Comparison of ENCODE assay signal across 16 cellular contexts in the genomic region with DNA sequence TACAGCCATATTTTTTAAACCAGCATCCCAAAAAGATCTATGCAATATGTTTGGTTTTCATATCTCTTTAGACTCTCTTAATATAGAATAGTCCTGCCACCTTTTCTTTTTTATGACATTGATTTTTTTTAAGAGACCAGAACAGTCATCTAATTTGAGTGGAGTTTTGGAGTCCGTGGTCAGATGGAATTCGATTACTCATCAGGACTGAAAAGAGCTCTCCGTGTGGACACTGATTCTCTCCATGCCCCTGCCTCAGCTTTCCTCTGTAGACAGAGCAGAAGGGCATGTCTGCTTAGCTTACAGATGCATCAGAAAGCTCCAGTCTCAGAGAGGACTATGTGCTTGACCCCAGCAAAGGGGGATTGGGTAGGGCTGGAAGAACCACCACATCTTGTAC. TPM values are rescaled to one million over a fixed set of nuclear protein-coding genes. Genes with fewer than 3 reads are reported as not detected.
DNase-seq lines count a peak whose midpoint lies in the region; ATAC-seq and TF ChIP-seq lines count a peak whose summit lies in the region.
"Had no signal": no experiment of that assay in that cellular context is flagged by ENCODE, and none has a peak within 500 bp of the region (broad histone marks: within the 10 kb centered on the region; RNA-seq: fewer than 3 reads in every experiment).

No MANE protein-coding gene starts in this region.

- RAD21 ChIA-PET in HCT116 (lab: Charles Lee; ENCODE audit: low non-redundant PET in 1 of 2, low total read pairs in 2 of 2, uncharacterized antibody in 2 of 2, unreplicated experiment in 2 of 2): no interaction called here

- H3K4me1 ChIP-seq in HCT116 (ENCODE audit: control insufficient read depth in 1 of 2, insufficient read depth in 2 of 2, low read length in 2 of 2) (peaks cover 0 to 9% of the 10 kb centered on the region in 2 experiments; a peak in 3 of 4 replicates), adipocyte (ENCODE audit: control insufficient read depth, insufficient read depth, low read length) (peaks cover 15% of the 10 kb centered on the region), left lung (no peaks in the 10 kb centered on the region)
- H3K4me1 ChIP-seq: spleen had no signal

- H3K9me3 ChIP-seq in AG04450 (ENCODE audit: control insufficient read depth, insufficient read depth, low read length) (peaks cover 14% of the 10 kb centered on the region), HCT116 (ENCODE audit: control insufficient read depth in 1 of 2, insufficient read depth in 1 of 2, low read depth in 1 of 2, low read length in 2 of 2) (peaks cover 4 to 7% of the 10 kb centered on the region in 2 experiments; a peak in 2 of 4 replicates), adipocyte (ENCODE audit: control insufficient read depth, low read length) (peaks cover 26% of the 10 kb centered on the region), left lung (peaks cover 0 to 31% of the 10 kb centered on the region in 2 donors)

- H3K27ac ChIP-seq in AG04450 (ENCODE audit: low read depth, low read length) (no peak overlapping the region), HCT116 (ENCODE audit: low read depth, low read length) (no peak overlapping the region), coronary artery (no peak overlapping the region), left lung (no peak overlapping the region)
- H3K27ac ChIP-seq: transverse colon had no signal

- H3K9ac ChIP-seq in HCT116 (ENCODE audit: low read length): no peak overlapping the region
- H3K9ac ChIP-seq in adipocyte (ENCODE audit: low read length): no peak overlapping the region

- H3K9me2 ChIP-seq in HCT116 (ENCODE audit: insufficient read depth): no peaks in the 10 kb centered on the region

- no peaks in the 10 kb centered on the region for H3K79me2 ChIP-seq in HCT116 (ENCODE audit: insufficient read depth, low read length)

- H4K20me1 ChIP-seq in HCT116 (ENCODE audit: insufficient read depth): no peaks in the 10 kb centered on the region

- CTCF ChIA-PET in AG04450 (lab: Charles Lee) (interaction anchor here (0.6 to 1.0 kb wide), 2 partner anchors 39 to 50 kb away, joined by 3 to 4 read pairs; no protein-coding TSS in a partner anchor), HCT116 (lab: Charles Lee) (no interaction called here)

- H3K36me3 ChIP-seq in HCT116 (ENCODE audit: control insufficient read depth in 1 of 2, insufficient read depth in 2 of 2, low read length in 2 of 2) (no peaks in the 10 kb centered on the region), adipocyte (ENCODE audit: control insufficient read depth, insufficient read depth, low read length, severe bottlenecking) (no peaks in the 10 kb centered on the region), left lung (no peaks in the 10 kb centered on the region)
- H3K36me3 ChIP-seq: spleen, transverse colon had no signal

- TF ChIP-seq RAD21 in HCT116 (IDR thresholded peaks at IDR 0.05; ENCODE audit: low read depth): no peak

- BruUV-seq in HCT116 (replicated peaks; lab: Mats Ljungman, UMichigan): no TSS peak

- H3K27me3 ChIP-seq in AG04450 (ENCODE audit: control insufficient read depth, insufficient read depth, low read length) (no peaks in the 10 kb centered on the region), HCT116 (ENCODE audit: insufficient read depth, low read length) (no peaks in the 10 kb centered on the region), adipocyte (replicated peaks; ENCODE audit: control insufficient read depth, insufficient read depth, low read length) (no peaks in the 10 kb centered on the region), left lung (no peaks in the 10 kb centered on the region)
- H3K27me3 ChIP-seq: spleen, transverse colon had no signal

- peak; percentile 70 for ATAC-seq in HCT116
- ATAC-seq in left lung: no peak
- ATAC-seq: effector memory CD8-positive, alpha-beta T cell; HepG2 had no signal

- no peak overlapping the region for H3K4me3 ChIP-seq in AG04450 (ENCODE audit: low read depth, low read length)
- H3K4me3 ChIP-seq in HCT116 (replicated peaks in 1 of 2; ENCODE audit: low read depth in 1 of 2, low read length in 2 of 2): no peak overlapping the region
- H3K4me3 ChIP-seq in adipocyte (ENCODE audit: low read length): peak overlapping the region; percentile 8
- no peak overlapping the region for H3K4me3 ChIP-seq in coronary artery
- H3K4me3 ChIP-seq in left lung: no peak overlapping the region
- H3K4me3 ChIP-seq: spleen, transverse colon had no signal

- no peak for TF ChIP-seq CTCF in AG04450 (IDR thresholded peaks at IDR 0.05; ENCODE audit: low read depth, low read length)
- no peak for TF ChIP-seq CTCF in HCT116 (IDR thresholded peaks at IDR 0.05 in 2 of 3, conservative IDR thresholded peaks at IDR 0.05 in 1 of 3; ENCODE audit: borderline replicate concordance in 1 of 3, insufficient read depth in 1 of 3, low read depth in 2 of 3, low read length in 2 of 3)
- TF ChIP-seq CTCF in GM20000 (IDR thresholded peaks at IDR 0.05; ENCODE audit: extremely low read depth, missing control alignments): no peak
- no peak for TF ChIP-seq CTCF in coronary artery (IDR thresholded peaks at IDR 0.05)
- no peak for TF ChIP-seq CTCF in left lung (IDR thresholded peaks at IDR 0.05)

- intact Hi-C loops in HCT116 (cut with micrococcal nuclease): no loop called here
- intact Hi-C loops in left lung (cut with DNase I): no loop called here

- H3K4me2 ChIP-seq in HCT116 (ENCODE audit: low read length): peak overlapping the region; percentile 30

- DNase-seq in AG04450 (ENCODE audit: low read depth, low spot score) (peak; percentile 39), HCT116 (ENCODE audit: low read depth, low spot score) (no peak), adipocyte (ENCODE audit: low read depth) (peak; percentile 74), glomerular visceral epithelial cell (ENCODE audit: extremely low spot score) (peak; percentile 57), GM20000 (ENCODE audit: low spot score) (no peak), coronary artery (ENCODE audit: low spot score) (no peak), RPMI8226 (no peak), left lung (no peak)
- DNase-seq: effector memory CD8-positive, alpha-beta T cell; GF-D8; naive B cell; NCI-H2029 treated with DMSO at 0.1 percent for 48 hours; spleen; transverse colon had no signal

- POLR2A ChIA-PET in AG04450 (lab: Yijun Ruan, JAX) (interaction anchor here (0.6 to 1.1 kb wide), 2 partner anchors 12 to 114 kb away, joined by 4 to 6 read pairs; no protein-coding TSS in a partner anchor), HCT116 (lab: Charles Lee) (no interaction called here)

- H2AFZ ChIP-seq in HCT116 (ENCODE audit: low read depth, low read length, poor library complexity, severe bottlenecking): no peak overlapping the region

- no peak for TF ChIP-seq POLR2A in HCT116 (IDR thresholded peaks at IDR 0.05; ENCODE audit: borderline replicate concordance, extremely low read depth, insufficient read depth, insufficient read length)

TF ChIP-seq in HCT116, 20 proteins besides CTCF, POLR2A, EP300 and RAD21:
- no peak; the same call in 1 of the 2 replicates for TF ChIP-seq FOSL1 (IDR thresholded peaks at IDR 0.05; ENCODE audit: low read depth)
- TF ChIP-seq EGR1 (IDR thresholded peaks at IDR 0.05; ENCODE audit: low read depth): no peak
- TF ChIP-seq POLR2AphosphoS5 (IDR thresholded peaks at IDR 0.05; ENCODE audit: low read depth, low read length): no peak
- TF ChIP-seq ELF1 (IDR thresholded peaks at IDR 0.05; ENCODE audit: borderline replicate concordance, low read depth): no peak
- no peak for TF ChIP-seq SRF (IDR thresholded peaks at IDR 0.05; ENCODE audit: low read depth)
- TF ChIP-seq JUND (IDR thresholded peaks at IDR 0.05): no peak
- no peak for TF ChIP-seq EZH2phosphoT487 (IDR thresholded peaks at IDR 0.05; ENCODE audit: borderline replicate concordance)
- TF ChIP-seq, protein P1, sequence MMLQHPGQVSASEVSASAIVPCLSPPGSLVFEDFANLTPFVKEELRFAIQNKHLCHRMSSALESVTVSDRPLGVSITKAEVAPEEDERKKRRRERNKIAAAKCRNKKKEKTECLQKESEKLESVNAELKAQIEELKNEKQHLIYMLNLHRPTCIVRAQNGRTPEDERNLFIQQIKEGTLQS (IDR thresholded peaks at IDR 0.05): no peak
TF ChIP-seq in HCT116: peak in this region for 0.

RNA-seq across cellular contexts. Expression of a gene that starts 27.8 kb away (rescaled TPM):
- polyA plus RNA-seq in AG04450 (2011; rRNA removed): 0.14 and 0.55 TPM in 2 replicates
- polyA minus RNA-seq in AG04450 (2011; rRNA and poly(A)+ RNA removed): not detected in 2 replicates
- total RNA-seq in HCT116 (2021; ENCODE audit: unreplicated experiment) (not detected), left lung (under 1 TPM in 1 of 2 donors, not detected in 1; 0.52 TPM)
- 0.19 and 0.47 TPM in 2 replicates for polyA plus RNA-seq in HCT116 (2012)
- total RNA-seq: HepG2, transverse colon had no signal
- polyA plus RNA-seq: CD14-positive monocyte had no signal

RNA-seq across cellular contexts. Expression of a gene that starts 49.7 kb away (rescaled TPM):
- polyA plus RNA-seq in AG04450 (2011; rRNA removed): 42.5 and 58.3 TPM in 2 replicates
- polyA minus RNA-seq in AG04450 (2011; rRNA and poly(A)+ RNA removed): 70.1 and 79.6 TPM in 2 replicates
- total RNA-seq in HCT116 (2021; ENCODE audit: unreplicated experiment) (102 TPM), left lung (10 to 100 TPM; 96.1 to 97.3 TPM)
- polyA plus RNA-seq in HCT116 (2012): 33.8 and 36.6 TPM in 2 replicates

Comparison
In these comparisons a context has a peak if more than half of its experiments do, and no peak if none do; other contexts are left out.
1. DNase-seq: peak in AG04450 (single experiment), adipocyte (single experiment) and glomerular visceral epithelial cell (single experiment); none in HCT116 (single experiment), GM20000 (single experiment), coronary artery (single experiment), RPMI8226 (single experiment) and left lung (0 of 2).